In genomic region chr2:69781321-69782248, GRCh38 we compare ENCODE assay signal across 1 cellular context.
TF ChIP-seq lines count a peak whose summit lies in the region.

No MANE protein-coding gene starts in this region.

TF ChIP-seq in HepG2, 621 proteins besides CTCF, POLR2A, EP300 and RAD21 (continued from another document and continues in another):
- TF ChIP-seq SOX13 (IDR thresholded peaks at IDR 0.05) (peak; percentile 96), SOX13 (CRISPR knock-in tag; conservative IDR thresholded peaks at IDR 0.05 in 1 of 2, IDR thresholded peaks at IDR 0.05 in 1 of 2) (peak in 1 of 2 experiments; percentile 98; a peak in 2 of 4 replicates), KLF12 (CRISPR knock-in tag; IDR thresholded peaks at IDR 0.05; ENCODE audit: borderline replicate concordance) (no peak), SRSF4 (IDR thresholded peaks at IDR 0.05; ENCODE audit: low read depth, low read length, poor library complexity, severe bottlenecking) (no peak), ZNF318 (CRISPR knock-in tag; IDR thresholded peaks at IDR 0.05) (no peak), NONO (IDR thresholded peaks at IDR 0.05) (no peak), NONO (CRISPR knock-in tag; conservative IDR thresholded peaks at IDR 0.05) (peak; percentile 93), CREB3 (CRISPR knock-in tag; IDR thresholded peaks at IDR 0.05) (no peak), ZNF878 (CRISPR knock-in tag; IDR thresholded peaks at IDR 0.05) (peak; percentile 91; the same call in 1 of the 2 replicates), CHCHD3 (CRISPR knock-in tag; IDR thresholded peaks at IDR 0.05) (no peak), TSC22D2 (CRISPR knock-in tag; IDR thresholded peaks at IDR 0.05; ENCODE audit: borderline replicate concordance) (peak; percentile 76; the same call in 1 of the 2 replicates), MAFF (IDR thresholded peaks at IDR 0.05; ENCODE audit: low read depth, low read length) (peak; percentile 82), ZNF251 (CRISPR knock-in tag; IDR thresholded peaks at IDR 0.05) (no peak), ZNF430 (CRISPR knock-in tag; IDR thresholded peaks at IDR 0.05) (0 out of 2 replicates have a peak, but pooled peaks have one; percentile 74), ARNT (IDR thresholded peaks at IDR 0.05) (no peak), HNRNPUL1 (IDR thresholded peaks at IDR 0.05; ENCODE audit: low read depth, low read length) (no peak), ZNF776 (CRISPR knock-in tag; IDR thresholded peaks at IDR 0.05) (no peak), KDM5A (IDR thresholded peaks at IDR 0.05; ENCODE audit: borderline replicate concordance, low read length) (no peak; the same call in 1 of the 2 replicates), KAT2B (IDR thresholded peaks at IDR 0.05; ENCODE audit: borderline replicate concordance, low read depth, low read length) (no peak), SP2 (CRISPR knock-in tag; IDR thresholded peaks at IDR 0.05) (no peak), KMT2B (CRISPR knock-in tag; IDR thresholded peaks at IDR 0.05) (peak; percentile 68; the same call in 1 of the 2 replicates), NR1H2 (CRISPR knock-in tag; IDR thresholded peaks at IDR 0.05; ENCODE audit: borderline replicate concordance, low read depth) (peak; percentile 42; the same call in 1 of the 2 replicates), ZBTB4 (CRISPR knock-in tag; IDR thresholded peaks at IDR 0.05; ENCODE audit: borderline replicate concordance) (no peak), PAWR (CRISPR knock-in tag; IDR thresholded peaks at IDR 0.05; ENCODE audit: borderline replicate concordance) (no peak), HOXA7 (CRISPR knock-in tag; IDR thresholded peaks at IDR 0.05) (no peak), SMARCC2 (IDR thresholded peaks at IDR 0.05) (no peak), ZNF431 (CRISPR knock-in tag; IDR thresholded peaks at IDR 0.05; ENCODE audit: borderline replicate concordance, low read depth) (peak; percentile 39; the same call in 1 of the 2 replicates), BHLHE40 (IDR thresholded peaks at IDR 0.05; ENCODE audit: low read length) (0 out of 2 replicates have a peak, but pooled peaks have one; percentile 27), ZSCAN20 (CRISPR knock-in tag; IDR thresholded peaks at IDR 0.05; ENCODE audit: borderline replicate concordance) (0 out of 2 replicates have a peak, but pooled peaks have one; percentile 20), ZKSCAN8 (CRISPR knock-in tag; IDR thresholded peaks at IDR 0.05; ENCODE audit: borderline replicate concordance) (peak; percentile 87), ZNF670 (CRISPR knock-in tag; IDR thresholded peaks at IDR 0.05; ENCODE audit: borderline replicate concordance) (peak; percentile 70; the same call in 1 of the 2 replicates), CC2D1A (CRISPR knock-in tag; IDR thresholded peaks at IDR 0.05) (no peak), ZNF607 (CRISPR knock-in tag; IDR thresholded peaks at IDR 0.05; ENCODE audit: borderline replicate concordance) (peak; percentile 71; the same call in 1 of the 2 replicates), KAT7 (CRISPR knock-in tag; IDR thresholded peaks at IDR 0.05; ENCODE audit: borderline replicate concordance) (0 out of 2 replicates have a peak, but pooled peaks have one; percentile 11), REPIN1 (CRISPR knock-in tag; IDR thresholded peaks at IDR 0.05; ENCODE audit: borderline replicate concordance, low read depth) (peak; percentile 85; the same call in 1 of the 2 replicates), NR2C2 (CRISPR knock-in tag; IDR thresholded peaks at IDR 0.05; ENCODE audit: borderline replicate concordance) (peak; percentile 94), CBX2 (IDR thresholded peaks at IDR 0.05; ENCODE audit: low read depth, low read length) (no peak), CBX2 (CRISPR knock-in tag; IDR thresholded peaks at IDR 0.05; ENCODE audit: low read depth) (no peak), KDM4B (CRISPR knock-in tag; IDR thresholded peaks at IDR 0.05) (peak; percentile 92), ZNF556 (CRISPR knock-in tag; IDR thresholded peaks at IDR 0.05; ENCODE audit: borderline replicate concordance) (peak; percentile 76; the same call in 1 of the 2 replicates), SETDB1 (CRISPR knock-in tag; IDR thresholded peaks at IDR 0.05; ENCODE audit: borderline replicate concordance) (no peak), ZFP82 (CRISPR knock-in tag; IDR thresholded peaks at IDR 0.05; ENCODE audit: borderline replicate concordance) (no peak), TGIF2 (CRISPR knock-in tag; IDR thresholded peaks at IDR 0.05) (peak; percentile 67), MYC (CRISPR knock-in tag; IDR thresholded peaks at IDR 0.05; ENCODE audit: borderline replicate concordance) (no peak), ZSCAN9 (CRISPR knock-in tag; IDR thresholded peaks at IDR 0.05; ENCODE audit: borderline replicate concordance) (peak; percentile 95)
- TF ChIP-seq, protein P1, sequence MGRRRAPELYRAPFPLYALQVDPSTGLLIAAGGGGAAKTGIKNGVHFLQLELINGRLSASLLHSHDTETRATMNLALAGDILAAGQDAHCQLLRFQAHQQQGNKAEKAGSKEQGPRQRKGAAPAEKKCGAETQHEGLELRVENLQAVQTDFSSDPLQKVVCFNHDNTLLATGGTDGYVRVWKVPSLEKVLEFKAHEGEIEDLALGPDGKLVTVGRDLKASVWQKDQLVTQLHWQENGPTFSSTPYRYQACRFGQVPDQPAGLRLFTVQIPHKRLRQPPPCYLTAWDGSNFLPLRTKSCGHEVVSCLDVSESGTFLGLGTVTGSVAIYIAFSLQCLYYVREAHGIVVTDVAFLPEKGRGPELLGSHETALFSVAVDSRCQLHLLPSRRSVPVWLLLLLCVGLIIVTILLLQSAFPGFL (CRISPR knock-in tag; IDR thresholded peaks at IDR 0.05) = no peak
- TF ChIP-seq, protein P2, sequence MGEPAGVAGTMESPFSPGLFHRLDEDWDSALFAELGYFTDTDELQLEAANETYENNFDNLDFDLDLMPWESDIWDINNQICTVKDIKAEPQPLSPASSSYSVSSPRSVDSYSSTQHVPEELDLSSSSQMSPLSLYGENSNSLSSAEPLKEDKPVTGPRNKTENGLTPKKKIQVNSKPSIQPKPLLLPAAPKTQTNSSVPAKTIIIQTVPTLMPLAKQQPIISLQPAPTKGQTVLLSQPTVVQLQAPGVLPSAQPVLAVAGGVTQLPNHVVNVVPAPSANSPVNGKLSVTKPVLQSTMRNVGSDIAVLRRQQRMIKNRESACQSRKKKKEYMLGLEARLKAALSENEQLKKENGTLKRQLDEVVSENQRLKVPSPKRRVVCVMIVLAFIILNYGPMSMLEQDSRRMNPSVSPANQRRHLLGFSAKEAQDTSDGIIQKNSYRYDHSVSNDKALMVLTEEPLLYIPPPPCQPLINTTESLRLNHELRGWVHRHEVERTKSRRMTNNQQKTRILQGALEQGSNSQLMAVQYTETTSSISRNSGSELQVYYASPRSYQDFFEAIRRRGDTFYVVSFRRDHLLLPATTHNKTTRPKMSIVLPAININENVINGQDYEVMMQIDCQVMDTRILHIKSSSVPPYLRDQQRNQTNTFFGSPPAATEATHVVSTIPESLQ (CRISPR knock-in tag; conservative IDR thresholded peaks at IDR 0.05) = no peak; the same call in 1 of the 2 replicates
- TF ChIP-seq, protein P3, sequence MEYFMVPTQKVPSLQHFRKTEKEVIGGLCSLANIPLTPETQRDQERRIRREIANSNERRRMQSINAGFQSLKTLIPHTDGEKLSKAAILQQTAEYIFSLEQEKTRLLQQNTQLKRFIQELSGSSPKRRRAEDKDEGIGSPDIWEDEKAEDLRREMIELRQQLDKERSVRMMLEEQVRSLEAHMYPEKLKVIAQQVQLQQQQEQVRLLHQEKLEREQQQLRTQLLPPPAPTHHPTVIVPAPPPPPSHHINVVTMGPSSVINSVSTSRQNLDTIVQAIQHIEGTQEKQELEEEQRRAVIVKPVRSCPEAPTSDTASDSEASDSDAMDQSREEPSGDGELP (IDR thresholded peaks at IDR 0.05; ENCODE audit: borderline replicate concordance, low read depth) = peak; percentile 93
- TF ChIP-seq, protein P4, sequence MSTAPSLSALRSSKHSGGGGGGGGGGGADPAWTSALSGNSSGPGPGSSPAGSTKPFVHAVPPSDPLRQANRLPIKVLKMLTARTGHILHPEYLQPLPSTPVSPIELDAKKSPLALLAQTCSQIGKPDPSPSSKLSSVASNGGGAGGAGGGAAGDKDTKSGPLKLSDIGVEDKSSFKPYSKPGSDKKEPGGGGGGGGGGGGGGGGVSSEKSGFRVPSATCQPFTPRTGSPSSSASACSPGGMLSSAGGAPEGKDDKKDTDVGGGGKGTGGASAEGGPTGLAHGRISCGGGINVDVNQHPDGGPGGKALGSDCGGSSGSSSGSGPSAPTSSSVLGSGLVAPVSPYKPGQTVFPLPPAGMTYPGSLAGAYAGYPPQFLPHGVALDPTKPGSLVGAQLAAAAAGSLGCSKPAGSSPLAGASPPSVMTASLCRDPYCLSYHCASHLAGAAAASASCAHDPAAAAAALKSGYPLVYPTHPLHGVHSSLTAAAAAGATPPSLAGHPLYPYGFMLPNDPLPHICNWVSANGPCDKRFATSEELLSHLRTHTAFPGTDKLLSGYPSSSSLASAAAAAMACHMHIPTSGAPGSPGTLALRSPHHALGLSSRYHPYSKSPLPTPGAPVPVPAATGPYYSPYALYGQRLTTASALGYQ (CRISPR knock-in tag; IDR thresholded peaks at IDR 0.05) = peak; percentile 98
